ENCODE assay signal across 21 cellular contexts in the genomic region with DNA sequence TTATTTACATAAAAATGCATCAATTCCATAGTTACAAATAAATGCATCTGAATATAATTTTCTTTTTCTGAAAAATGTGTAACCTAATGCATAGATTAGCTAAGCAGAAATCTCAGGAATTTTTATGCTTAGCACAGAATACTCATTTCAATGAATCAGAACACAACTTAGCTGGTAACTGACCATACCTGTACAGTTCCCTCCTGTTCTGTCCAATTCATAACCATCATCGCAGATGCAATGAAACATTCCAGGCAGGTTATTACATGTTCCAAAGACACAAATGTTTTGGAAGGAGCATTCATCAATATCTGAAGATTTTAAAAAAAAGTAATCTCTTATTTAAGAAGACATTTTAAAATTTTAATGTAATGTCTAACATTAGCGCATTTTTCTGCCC.
DNase-seq lines count a peak whose midpoint lies in the region; ATAC-seq, FAIRE-seq and TF ChIP-seq lines count a peak whose summit lies in the region.
"Had no signal": no experiment of that assay in that cellular context is flagged by ENCODE, and none has a peak within 500 bp of the region (broad histone marks: within the 10 kb centered on the region; RNA-seq: fewer than 3 reads in every experiment).

No MANE protein-coding gene starts in this region.

- TF ChIP-seq CTCF in MCF 10A (IDR thresholded peaks at IDR 0.05; ENCODE audit: unreplicated experiment) (no peak), breast epithelium (IDR thresholded peaks at IDR 0.05) (no peak), RWPE2 (IDR thresholded peaks at IDR 0.05; ENCODE audit: poor library complexity, severe bottlenecking) (no peak), epithelial cell of esophagus (IDR thresholded peaks at IDR 0.05; ENCODE audit: insufficient read depth, low read depth, low read length, missing control alignments) (no peak), keratinocyte (optimal IDR thresholded peaks at IDR 0.05 in 1 of 3, IDR thresholded peaks at IDR 0.05 in 1 of 3, conservative IDR thresholded peaks at IDR 0.05 in 1 of 3; ENCODE audit: extremely low read depth in 1 of 3, insufficient read depth in 2 of 3, low read length in 3 of 3) (no peak)

- H2AFZ ChIP-seq in keratinocyte (ENCODE audit: control insufficient read depth, low read length) = no peak overlapping the region

- no peak overlapping the region for H3K4me3 ChIP-seq in breast epithelium
- no peak overlapping the region for H3K4me3 ChIP-seq in RWPE2 (ENCODE audit: severe bottlenecking)
- no peak overlapping the region for H3K4me3 ChIP-seq in epithelial cell of esophagus (ENCODE audit: low read length)
- H3K4me3 ChIP-seq in keratinocyte (ENCODE audit: control insufficient read depth in 2 of 3, extremely low read depth in 1 of 3, insufficient read depth in 2 of 3, low read depth in 1 of 3, low read length in 3 of 3) = no peak overlapping the region
- H3K4me3 ChIP-seq: BLaER1, GM12878, HAP-1 had no signal

- DNase-seq in MCF 10A (ENCODE audit: unreplicated experiment) (peak; percentile 24), breast epithelium (ENCODE audit: low spot score in 2 of 2) (no peak), RWPE2 (ENCODE audit: low spot score) (no peak), epithelial cell of esophagus (ENCODE audit: low read depth) (peak; percentile 88), keratinocyte (ENCODE audit: low read depth, low spot score) (peak; percentile 66), middle frontal gyrus (ENCODE audit: extremely low spot score, low spot score) (no peak)
- DNase-seq in activated naive CD4-positive, alpha-beta T cell treated with anti-CD3 and anti-CD28 coated beads for 36 hours = no peak
- DNase-seq: Caco-2; CD4-positive, CD25-positive, alpha-beta regulatory T cell; CD8-positive, alpha-beta T cell; DMS153; DND-41; GDM1; GOT3; HFFc6 had no signal

- CTCF ChIA-PET in MCF 10A (lab: Yijun Ruan, JAX) = no interaction called here
- CTCF ChIA-PET in activated naive CD4-positive, alpha-beta T cell treated with anti-CD3 and anti-CD28 coated beads for 36 hours (lab: Charles Lee) = no interaction called here

- TF ChIP-seq POLR2A in breast epithelium (IDR thresholded peaks at IDR 0.05) = no peak

- no peaks in the 10 kb centered on the region for H3K27me3 Mint-ChIP-seq in MCF 10A (ENCODE audit: insufficient read depth, unreplicated experiment)
- peaks cover 3% of the 10 kb centered on the region for H3K27me3 Mint-ChIP-seq in activated naive CD4-positive, alpha-beta T cell treated with anti-CD3 and anti-CD28 coated beads for 36 hours (ENCODE audit: low read depth)
- H3K27me3 Mint-ChIP-seq: B cell; CD4-positive, CD25-positive, alpha-beta regulatory T cell had no signal

- dilution Hi-C loops in keratinocyte (cut with MboI; ENCODE audit: extremely low pct_ligation_motif_present, low sequenced_read_pairs) = no loop called here

- H3K27ac Mint-ChIP-seq in MCF 10A (ENCODE audit: low read depth, unreplicated experiment) = no peak overlapping the region
- no peak overlapping the region for H3K27ac Mint-ChIP-seq in activated naive CD4-positive, alpha-beta T cell treated with anti-CD3 and anti-CD28 coated beads for 36 hours
- H3K27ac Mint-ChIP-seq: B cell; CD4-positive, CD25-positive, alpha-beta regulatory T cell; CD8-positive, alpha-beta T cell; HFFc6 had no signal

- no peaks in the 10 kb centered on the region for H3K9me1 ChIP-seq in keratinocyte (ENCODE audit: control insufficient read depth, extremely low read depth, insufficient read depth, low read length)

- peak; percentile 84 for ATAC-seq in RWPE2 (ENCODE audit: low read depth)
- no peak for ATAC-seq in GM21367 (IDR thresholded peaks at IDR 0.05; ENCODE audit: unreplicated experiment)
- ATAC-seq: CD8-positive, alpha-beta T cell; GM12878 had no signal

- no peaks in the 10 kb centered on the region for H3K9me3 Mint-ChIP-seq in MCF 10A (ENCODE audit: unreplicated experiment)
- no peaks in the 10 kb centered on the region for H3K9me3 Mint-ChIP-seq in activated naive CD4-positive, alpha-beta T cell treated with anti-CD3 and anti-CD28 coated beads for 36 hours
- H3K9me3 Mint-ChIP-seq: CD8-positive, alpha-beta T cell; HFFc6 had no signal

- H3K27me3 ChIP-seq in breast epithelium (no peaks in the 10 kb centered on the region), RWPE2 (ENCODE audit: insufficient read depth, poor library complexity, severe bottlenecking) (no peaks in the 10 kb centered on the region), keratinocyte (ENCODE audit: control insufficient read depth, extremely low read depth, insufficient read depth, low read length) (no peaks in the 10 kb centered on the region)
- H3K27me3 ChIP-seq: BLaER1 had no signal

- no peaks in the 10 kb centered on the region for H3K79me2 ChIP-seq in keratinocyte (ENCODE audit: control insufficient read depth, insufficient read depth, low read length)

- H3K9ac ChIP-seq in keratinocyte (ENCODE audit: control insufficient read depth, extremely low read depth, insufficient read depth, low read length) = no peak overlapping the region
- H3K9ac ChIP-seq: BLaER1 had no signal

- H3K4me2 ChIP-seq in keratinocyte (ENCODE audit: control insufficient read depth, extremely low read depth, insufficient read depth, low read depth, low read length) = peak overlapping the region; percentile 48
- H3K4me2 ChIP-seq: BLaER1 had no signal

- no TSS peak for BruUV-seq in MCF 10A (replicated peaks; lab: Mats Ljungman, UMichigan)

- intact Hi-C loops in MCF 10A (cut with micrococcal nuclease) (no loop called here), breast epithelium (cut with DNase I; ENCODE audit: low total_unique reads) (no loop called here)
- intact Hi-C loops in activated naive CD4-positive, alpha-beta T cell treated with anti-CD3 and anti-CD28 coated beads for 36 hours (cut with micrococcal nuclease) = no loop called here

- peak; percentile 55 for FAIRE-seq in keratinocyte (lab: Jason Lieb, UNC)
- FAIRE-seq: GM12878, H54 had no signal

- POLR2A ChIA-PET in MCF 10A (lab: Yijun Ruan, JAX) = interaction anchor here (0.8 to 0.9 kb wide), 2 partner anchors 15 to 356 kb away, joined by 3 read pairs; no protein-coding TSS in a partner anchor

- H3K9me3 ChIP-seq in breast epithelium (no peaks in the 10 kb centered on the region), RWPE2 (ENCODE audit: severe bottlenecking) (no peaks in the 10 kb centered on the region), keratinocyte (ENCODE audit: control insufficient read depth, low read depth, low read length) (no peaks in the 10 kb centered on the region)
- H3K9me3 ChIP-seq: BLaER1, Caco-2, HAP-1 had no signal

- H3K36me3 ChIP-seq in breast epithelium (no peaks in the 10 kb centered on the region), RWPE2 (ENCODE audit: low read depth) (peaks cover 33% of the 10 kb centered on the region), keratinocyte (ENCODE audit: control insufficient read depth in 2 of 2, extremely low read depth in 1 of 2, insufficient read depth in 2 of 2, low read length in 2 of 2) (peaks cover 0 to 2% of the 10 kb centered on the region in 2 experiments)
- H3K36me3 ChIP-seq: BLaER1, HAP-1 had no signal

- no peaks in the 10 kb centered on the region for H3K4me1 ChIP-seq in breast epithelium
- peaks cover 49% of the 10 kb centered on the region for H3K4me1 ChIP-seq in RWPE2 (ENCODE audit: insufficient read depth, poor library complexity, severe bottlenecking)
- H3K4me1 ChIP-seq in keratinocyte (ENCODE audit: control insufficient read depth, extremely low read depth, insufficient read depth, low read length) = peaks cover 31% of the 10 kb centered on the region
- H3K4me1 ChIP-seq: BLaER1, Caco-2, HAP-1 had no signal

- H3K27ac ChIP-seq in breast epithelium (no peak overlapping the region), RWPE2 (ENCODE audit: poor library complexity, severe bottlenecking) (peak overlapping the region; percentile 81), keratinocyte (ENCODE audit: control insufficient read depth, insufficient read depth, low read length) (peak overlapping the region; percentile 53)
- H3K27ac ChIP-seq: BLaER1 had no signal

- H3K4me1 Mint-ChIP-seq in MCF 10A (ENCODE audit: insufficient read depth, unreplicated experiment) = peaks cover 5% of the 10 kb centered on the region
- H3K4me1 Mint-ChIP-seq in activated naive CD4-positive, alpha-beta T cell treated with anti-CD3 and anti-CD28 coated beads for 36 hours (ENCODE audit: low read depth) = no peaks in the 10 kb centered on the region
- H3K4me1 Mint-ChIP-seq: B cell; CD4-positive, CD25-positive, alpha-beta regulatory T cell had no signal

- H3K36me3 Mint-ChIP-seq in MCF 10A (ENCODE audit: insufficient read depth, unreplicated experiment) = peaks cover 6% of the 10 kb centered on the region
- no peaks in the 10 kb centered on the region for H3K36me3 Mint-ChIP-seq in activated naive CD4-positive, alpha-beta T cell treated with anti-CD3 and anti-CD28 coated beads for 36 hours (ENCODE audit: low read depth)
- H3K36me3 Mint-ChIP-seq: CD4-positive, CD25-positive, alpha-beta regulatory T cell; CD8-positive, alpha-beta T cell had no signal

- H4K20me1 ChIP-seq in keratinocyte (ENCODE audit: control insufficient read depth, extremely low read depth, insufficient read depth, low read length) = no peaks in the 10 kb centered on the region
- H4K20me1 ChIP-seq: BLaER1 had no signal

- no peak overlapping the region for H3K4me3 Mint-ChIP-seq in MCF 10A (ENCODE audit: unreplicated experiment)
- no peak overlapping the region for H3K4me3 Mint-ChIP-seq in activated naive CD4-positive, alpha-beta T cell treated with anti-CD3 and anti-CD28 coated beads for 36 hours
- H3K4me3 Mint-ChIP-seq: B cell; CD4-positive, CD25-positive, alpha-beta regulatory T cell; CD8-positive, alpha-beta T cell; HFFc6 had no signal

Comparison
In these comparisons a context has a peak if more than half of its experiments do, and no peak if none do; other contexts are left out.
1. DNase-seq: peak in MCF 10A (single experiment), epithelial cell of esophagus (single experiment) and keratinocyte (single experiment); none in breast epithelium (0 of 2), RWPE2 (single experiment), middle frontal gyrus (single experiment) and activated naive CD4-positive, alpha-beta T cell treated with anti-CD3 and anti-CD28 coated beads for 36 hours (single experiment).
2. H3K27ac ChIP-seq: peak in RWPE2 (single experiment) and keratinocyte (single experiment); none in breast epithelium (0 of 2).